ENCODE assay signal across 10 cellular contexts in the genomic region with DNA sequence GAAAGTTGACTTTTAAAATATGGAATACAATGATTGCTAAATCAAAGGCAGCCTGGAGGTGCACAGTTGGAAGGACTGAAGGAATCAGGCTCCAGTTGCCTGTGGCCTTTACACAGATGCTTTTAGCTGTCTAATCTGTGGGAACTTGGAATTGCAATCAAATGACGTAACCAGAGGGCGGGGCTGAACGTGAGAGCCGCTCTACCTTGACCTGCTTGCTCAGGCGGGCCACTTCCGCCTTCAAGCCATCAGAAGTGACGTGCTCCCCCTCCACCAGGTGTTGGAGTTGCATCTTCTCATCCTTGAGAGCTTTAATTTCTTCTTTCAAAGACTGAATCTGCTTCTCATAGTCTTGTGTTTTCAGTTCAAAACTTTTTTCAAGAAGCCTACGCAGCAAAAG. TPM values are rescaled to one million over a fixed set of nuclear protein-coding genes. Genes with fewer than 3 reads are reported as not detected.
A peak's percentile ranks its signal among the peaks of the same experiment; 100 is the strongest.
DNase-seq lines count a peak whose midpoint lies in the region; ATAC-seq and TF ChIP-seq lines count a peak whose summit lies in the region.
"Had no signal": no experiment of that assay in that cellular context is flagged by ENCODE, and none has a peak within 500 bp of the region (broad histone marks: within the 10 kb centered on the region; RNA-seq: fewer than 3 reads in every experiment).

No MANE protein-coding gene starts in this region.

- H3K36me3 Mint-ChIP-seq in MCF 10A (ENCODE audit: insufficient read depth, unreplicated experiment) = peaks cover 40% of the 10 kb centered on the region

- H3K27me3 Mint-ChIP-seq in MCF 10A (ENCODE audit: insufficient read depth, unreplicated experiment) = no peaks in the 10 kb centered on the region

- POLR2A ChIA-PET in MCF 10A (lab: Yijun Ruan, JAX) = interaction anchor here (0.6 to 2.3 kb wide), 3 partner anchors 17 to 151 kb away, joined by 3 to 13 read pairs (median 4); no protein-coding TSS in a partner anchor
- POLR2A ChIA-PET in PC-3 (lab: Charles Lee; ENCODE audit: unreplicated experiment) = interaction anchor here (0.6 kb wide), 1 partner anchor 24 kb away, joined by 3 read pairs; no protein-coding TSS in a partner anchor

- ATAC-seq in PC-3 = no peak
- ATAC-seq in GM21447 (IDR thresholded peaks at IDR 0.05; ENCODE audit: unreplicated experiment) = no peak
- ATAC-seq: left ventricle myocardium superior had no signal

- intact Hi-C loops in MCF 10A (cut with micrococcal nuclease) = no loop called here
- intact Hi-C loops in breast epithelium (cut with DNase I; ENCODE audit: low total_unique reads) = no loop called here
- intact Hi-C loops in PC-3 (cut with micrococcal nuclease) = no loop called here

- H3F3A ChIP-seq in PC-3 (ENCODE audit: low read length, unreplicated experiment) = no peaks in the 10 kb centered on the region

- TF ChIP-seq CTCF in MCF 10A (IDR thresholded peaks at IDR 0.05; ENCODE audit: unreplicated experiment) (no peak), breast epithelium (IDR thresholded peaks at IDR 0.05) (no peak), PC-3 (conservative IDR thresholded peaks at IDR 0.05; ENCODE audit: low read depth, low read length) (no peak)

- no peaks in the 10 kb centered on the region for H3K9me3 Mint-ChIP-seq in MCF 10A (ENCODE audit: unreplicated experiment)

- H3K4me1 ChIP-seq in breast epithelium (no peaks in the 10 kb centered on the region), PC-3 (ENCODE audit: insufficient read depth, low read length) (no peaks in the 10 kb centered on the region)

- H3K36me3 ChIP-seq in breast epithelium (no peaks in the 10 kb centered on the region), PC-3 (ENCODE audit: low read depth, low read length) (peaks cover 22% of the 10 kb centered on the region; the same call in 1 of the 2 replicates)
- H3K36me3 ChIP-seq: suprapubic skin had no signal

- H4K20me1 ChIP-seq in PC-3 (ENCODE audit: low read length) = no peaks in the 10 kb centered on the region

- H3K79me2 ChIP-seq in PC-3 (ENCODE audit: low read length) = no peaks in the 10 kb centered on the region

- no peak overlapping the region for H3K9ac ChIP-seq in PC-3 (ENCODE audit: low read length)

- no peak overlapping the region for H3K27ac ChIP-seq in breast epithelium
- H3K27ac ChIP-seq in PC-3 (ENCODE audit: low read length) = no peak overlapping the region
- H3K27ac ChIP-seq: suprapubic skin had no signal

- CTCF ChIA-PET in MCF 10A (lab: Yijun Ruan, JAX) = interaction anchor here (0.5 to 6.8 kb wide), 13 partner anchors 10 to 506 kb away, joined by 3 to 46 read pairs (median 4); no protein-coding TSS in a partner anchor
- CTCF ChIA-PET in PC-3 (lab: Charles Lee) = no interaction called here

- DNase-seq in MCF 10A (ENCODE audit: unreplicated experiment) (peak; percentile 66), breast epithelium (ENCODE audit: low spot score in 2 of 2) (no peak), PC-3 (peak; percentile 11), islet precursor cell (peak; percentile 94), HCEC 1CT (no peak), epidermal melanocyte (ENCODE audit: insufficient read length, low spot score) (no peak)
- DNase-seq in activated CD4-positive, alpha-beta T cell treated with anti-CD3 and anti-CD28 coated beads for 1 hour = no peak
- DNase-seq: left ventricle myocardium superior had no signal

- no peak overlapping the region for H2AFZ ChIP-seq in PC-3 (ENCODE audit: low read length)

- no peaks in the 10 kb centered on the region for H3K9me2 ChIP-seq in PC-3 (replicated peaks; ENCODE audit: low read length)

- H3K9me3 ChIP-seq in breast epithelium (no peaks in the 10 kb centered on the region), PC-3 (ENCODE audit: low read length) (no peaks in the 10 kb centered on the region)
- H3K9me3 ChIP-seq: suprapubic skin had no signal

- H3K27me3 ChIP-seq in breast epithelium (no peaks in the 10 kb centered on the region), PC-3 (ENCODE audit: low read length) (no peaks in the 10 kb centered on the region)
- H3K27me3 ChIP-seq: suprapubic skin had no signal

- H3K4me3 Mint-ChIP-seq in MCF 10A (ENCODE audit: unreplicated experiment) = no peak overlapping the region

- no peaks in the 10 kb centered on the region for H3K4me1 Mint-ChIP-seq in MCF 10A (ENCODE audit: insufficient read depth, unreplicated experiment)

- no peak for TF ChIP-seq POLR2A in breast epithelium (IDR thresholded peaks at IDR 0.05)

- H3K4me3 ChIP-seq in breast epithelium = no peak overlapping the region
- no peak overlapping the region for H3K4me3 ChIP-seq in PC-3 (ENCODE audit: low read length)
- H3K4me3 ChIP-seq: suprapubic skin had no signal

- BruUV-seq in MCF 10A (replicated peaks; lab: Mats Ljungman, UMichigan) = no TSS peak
- no TSS peak for BruUV-seq in PC-3 (replicated peaks; lab: Mats Ljungman, UMichigan)

- no peak overlapping the region for H3K4me2 ChIP-seq in PC-3 (ENCODE audit: low read length)

- no peak overlapping the region for H3K27ac Mint-ChIP-seq in MCF 10A (ENCODE audit: low read depth, unreplicated experiment)

RNA-seq across cellular contexts. Expression of a gene that starts 37.7 kb away (rescaled TPM):
- total RNA-seq in MCF 10A (2022) = 31.8 and 33.7 TPM in 2 replicates
- total RNA-seq in breast epithelium = 10 to 100 TPM; 18.9 to 43.9 (median 43.9) TPM
- total RNA-seq in PC-3 (2014; rRNA removed) = 49.3 and 54.7 TPM in 2 replicates

Comparison
In these comparisons a context has a peak if more than half of its experiments do, and no peak if none do; other contexts are left out.
1. DNase-seq: peak in MCF 10A (single experiment), PC-3 (single experiment) and islet precursor cell (single experiment); none in breast epithelium (0 of 2), activated CD4-positive, alpha-beta T cell treated with anti-CD3 and anti-CD28 coated beads for 1 hour (single experiment), HCEC 1CT (single experiment) and epidermal melanocyte (single experiment).